ENCODE assay signal across 10 cellular contexts in genomic region chr1:22780696-22781095, GRCh38.
A peak's percentile ranks its signal among the peaks of the same experiment; 100 is the strongest.
DNase-seq lines count a peak whose midpoint lies in the region; FAIRE-seq and TF ChIP-seq lines count a peak whose summit lies in the region.
"Had no signal": no experiment of that assay in that cellular context is flagged by ENCODE, and none has a peak within 500 bp of the region (broad histone marks: within the 10 kb centered on the region; RNA-seq: fewer than 3 reads in every experiment).

No MANE protein-coding gene starts in this region.

- no peak for TF ChIP-seq EP300 in H1 (IDR thresholded peaks at IDR 0.05; ENCODE audit: borderline replicate concordance in 1 of 2, low read depth in 2 of 2, low read length in 2 of 2)

- no peak overlapping the region for H3K4ac ChIP-seq in H1 (replicated peaks; ENCODE audit: insufficient read length, low read depth, low read length)

- POLR2A ChIA-PET in H1 (lab: Charles Lee; ENCODE audit: partially characterized antibody), result interaction anchor here (0.7 to 2.0 kb wide), 2 partner anchors 12 to 34 kb away, joined by 3 to 4 read pairs; no protein-coding TSS in a partner anchor

- H4K5ac ChIP-seq in H1 (ENCODE audit: insufficient read length, low read depth, low read length), result no peak overlapping the region

- FAIRE-seq in H1 (lab: Jason Lieb, UNC), result peak; percentile 72

- H3K27ac Mint-ChIP-seq in type B pancreatic cell, result no peak overlapping the region
- H3K27ac Mint-ChIP-seq: activated CD8-positive, alpha-beta T cell treated with anti-CD3 and anti-CD28 coated beads, Interleukin-2, amount 10 ng/mL, durations not matched to agents 7 days and 5 days had no signal

- 0 out of 2 replicates have a peak overlapping the region, but pooled peaks have one; percentile 53 for H2BK15ac ChIP-seq in H1 (ENCODE audit: low read length)

- no peak overlapping the region for H2AFZ ChIP-seq in H1 (ENCODE audit: low read length)

- H3K27ac ChIP-seq in H1 (ENCODE audit: low read depth, low read length), result no peak overlapping the region

- H2BK120ac ChIP-seq in H1 (replicated peaks; ENCODE audit: low read depth, low read length), result no peak overlapping the region

- no peak overlapping the region for H4K8ac ChIP-seq in H1 (ENCODE audit: extremely low read depth, insufficient read depth, low read length)

- no peak overlapping the region for H2BK5ac ChIP-seq in H1 (ENCODE audit: low read depth, low read length)

- H3K79me2 ChIP-seq in H1 (ENCODE audit: control insufficient read depth in 1 of 2, insufficient read depth in 2 of 2, low read length in 2 of 2), result no peaks in the 10 kb centered on the region

- H2BK12ac ChIP-seq in H1 (ENCODE audit: low read depth, low read length), result 0 out of 2 replicates have a peak overlapping the region, but pooled peaks have one; percentile 50

- H3K4me1 Mint-ChIP-seq in type B pancreatic cell (ENCODE audit: unreplicated experiment), result peaks cover 45% of the 10 kb centered on the region

- H3K4me3 ChIP-seq in MG63, result no peak overlapping the region
- no peak overlapping the region for H3K4me3 ChIP-seq in H1 (ENCODE audit: extremely low read depth in 1 of 4, insufficient read depth in 2 of 4, low read depth in 3 of 4, low read length in 4 of 4)

- H2BK20ac ChIP-seq in H1 (ENCODE audit: low read length), result no peak overlapping the region

- 84% methylated on average over 14 of the region's 14 CpGs; no CpG with 5 or more reads in 1 of the 2 experiments for WGBS in H1 (ENCODE audit: extremely low coverage in 1 of 2, insufficient coverage in 1 of 2, insufficient read length in 1 of 2, insufficient replicate concordance in 2 of 2, low coverage in 1 of 2, low lambda C conversion rate in 2 of 2, missing lambda C conversion rate in 1 of 2), 2 experiments

- no peaks in the 10 kb centered on the region for H3K36me3 Mint-ChIP-seq in type B pancreatic cell

- no peak for TF ChIP-seq RAD21 in H1 (IDR thresholded peaks at IDR 0.05 in 1 of 2, conservative IDR thresholded peaks at IDR 0.05 in 1 of 2; ENCODE audit: low read depth in 2 of 2, low read length in 2 of 2)

- H3K23me2 ChIP-seq in H1 (ENCODE audit: low read depth, low read length), result no peaks in the 10 kb centered on the region

- H3K4me3 Mint-ChIP-seq in type B pancreatic cell, result no peak overlapping the region
- H3K4me3 Mint-ChIP-seq: activated CD8-positive, alpha-beta T cell treated with anti-CD3 and anti-CD28 coated beads, Interleukin-2, amount 10 ng/mL, durations not matched to agents 7 days and 5 days had no signal

- no peak for TF ChIP-seq POLR2A in H1 (IDR thresholded peaks at IDR 0.05; ENCODE audit: control extremely low read depth in 1 of 2, low read depth in 2 of 2, low read length in 2 of 2)

- TF ChIP-seq CTCF in H1 (IDR thresholded peaks at IDR 0.05; ENCODE audit: control extremely low read depth in 1 of 3, insufficient read depth in 1 of 3, low read depth in 1 of 3, low read length in 3 of 3) (no peak), type B pancreatic cell (conservative IDR thresholded peaks at IDR 0.05) (no peak)

- H3K27me3 ChIP-seq in MG63, result no peaks in the 10 kb centered on the region
- no peaks in the 10 kb centered on the region for H3K27me3 ChIP-seq in H1 (replicated peaks in 1 of 4; ENCODE audit: control insufficient read depth in 3 of 4, extremely low read depth in 1 of 4, insufficient read depth in 3 of 4, low read length in 3 of 4)

- H3K79me1 ChIP-seq in H1 (ENCODE audit: low read depth, low read length), result no peaks in the 10 kb centered on the region; the same call in 1 of the 2 replicates

- H3K56ac ChIP-seq in H1 (replicated peaks; ENCODE audit: insufficient read length, low read depth, low read length), result no peak overlapping the region

- no peaks in the 10 kb centered on the region for H4K20me1 ChIP-seq in H1 (replicated peaks in 1 of 2; ENCODE audit: control insufficient read depth in 1 of 2, insufficient read depth in 2 of 2, low read length in 2 of 2)

- H2AK5ac ChIP-seq in H1 (ENCODE audit: low read depth, low read length), result peak overlapping the region; percentile 90

- CTCF ChIA-PET in H1 (lab: Charles Lee; ENCODE audit: partially characterized antibody), result no interaction called here

- H3K4me2 ChIP-seq in H1 (ENCODE audit: insufficient read depth in 1 of 2, low read depth in 2 of 2, low read length in 2 of 2), result no peak overlapping the region

- H3K9me3 ChIP-seq in MG63, result no peaks in the 10 kb centered on the region
- no peaks in the 10 kb centered on the region for H3K9me3 ChIP-seq in H1 (ENCODE audit: insufficient read depth in 2 of 2, low read depth in 1 of 2, low read length in 1 of 2)

- H3K36me3 ChIP-seq in MG63 (no peaks in the 10 kb centered on the region), H1 (ENCODE audit: control insufficient read depth in 2 of 4, insufficient read depth in 4 of 4, low read length in 3 of 4) (no peaks in the 10 kb centered on the region)

- H3K18ac ChIP-seq in H1 (ENCODE audit: extremely low read depth, low read length), result 0 out of 2 replicates have a peak overlapping the region, but pooled peaks have one; percentile 43

- H3K14ac ChIP-seq in H1 (ENCODE audit: insufficient read length), result no peak overlapping the region

- H3K23ac ChIP-seq in H1 (ENCODE audit: insufficient read length), result no peak overlapping the region

- H3K9me3 Mint-ChIP-seq in type B pancreatic cell, result no peaks in the 10 kb centered on the region

- DNase-seq in activated CD4-positive, CD25-positive, alpha-beta regulatory T cell treated with anti-CD3 and anti-CD28 coated beads, Interleukin-2, amount 50 U/mL, for 72 hours, result peak; percentile 32
- DNase-seq in activated CD4-positive, CD25-positive, alpha-beta regulatory T cell (lab: John Stamatoyannopoulos, UW), result no peak
- peak; percentile 24 for DNase-seq in MG63
- peak in 1 of 2 experiments; percentile 91 for DNase-seq in H1 (ENCODE audit: low read depth in 1 of 2, low spot score in 2 of 2)
- peak; percentile 70 for DNase-seq in retina
- no peak for DNase-seq in type B pancreatic cell (ENCODE audit: extremely low spot score, unreplicated experiment)
- DNase-seq in NCI-H2029 treated with DMSO at 0.1 percent for 48 hours (lab: John Stamatoyannopoulos, UW), result no peak
- DNase-seq in activated naive CD4-positive, alpha-beta T cell treated with Interleukin-2 at 50 U/mL for 16 hours, result no peak
- DNase-seq: activated CD8-positive, alpha-beta T cell treated with anti-CD3 and anti-CD28 coated beads, Interleukin-2, amount 10 ng/mL, durations not matched to agents 7 days and 5 days; central memory CD4-positive, alpha-beta T cell had no signal

- H3K4me1 ChIP-seq in H1 (replicated peaks in 1 of 4; ENCODE audit: control insufficient read depth in 3 of 4, insufficient read depth in 4 of 4, low read length in 3 of 4), result peaks cover 0 to 10% (median 4%) of the 10 kb centered on the region in 4 experiments; a peak in 3 of 7 replicates

- H4K91ac ChIP-seq in H1 (replicated peaks; ENCODE audit: insufficient read length, low read length), result no peak overlapping the region

- H3K9ac ChIP-seq in H1 (replicated peaks in 1 of 4; ENCODE audit: extremely low read depth in 1 of 4, low read depth in 3 of 4, low read length in 3 of 4), result no peak overlapping the region

- no peaks in the 10 kb centered on the region for H3K27me3 Mint-ChIP-seq in type B pancreatic cell

TF ChIP-seq in H1, 55 proteins besides CTCF, POLR2A, EP300 and RAD21:
- TF ChIP-seq JUN (IDR thresholded peaks at IDR 0.05; ENCODE audit: low read depth, low read length) (no peak), SP1 (IDR thresholded peaks at IDR 0.05; ENCODE audit: low read depth, low read length) (0 out of 2 replicates have a peak, but pooled peaks have one; percentile 50)

Comparison
In these comparisons a context has a peak if more than half of its experiments do, and no peak if none do; other contexts are left out.
1. DNase-seq: peak in activated CD4-positive, CD25-positive, alpha-beta regulatory T cell treated with anti-CD3 and anti-CD28 coated beads, Interleukin-2, amount 50 U/mL, for 72 hours (single experiment), MG63 (single experiment) and retina (single experiment); none in activated CD4-positive, CD25-positive, alpha-beta regulatory T cell (0 of 4), type B pancreatic cell (single experiment), NCI-H2029 treated with DMSO at 0.1 percent for 48 hours (single experiment) and activated naive CD4-positive, alpha-beta T cell treated with Interleukin-2 at 50 U/mL for 16 hours (single experiment).